In genomic region chr22:25749420-25750169, GRCh38 we compare ENCODE assay signal across 11 cellular contexts. TPM values are rescaled to one million over a fixed set of nuclear protein-coding genes. Genes with fewer than 3 reads are reported as not detected.
DNase-seq lines count a peak whose midpoint lies in the region; ATAC-seq and TF ChIP-seq lines count a peak whose summit lies in the region.
"Had no signal": no experiment of that assay in that cellular context is flagged by ENCODE, and none has a peak within 500 bp of the region (broad histone marks: within the 10 kb centered on the region; RNA-seq: fewer than 3 reads in every experiment).

No MANE protein-coding gene starts in this region.

- peaks cover 64% of the 10 kb centered on the region for H3K4me1 Mint-ChIP-seq in activated CD4-positive, alpha-beta T cell treated with anti-CD3 and anti-CD28 coated beads, Interleukin-2, amount 10 ng/mL, durations not matched to agents 7 days and 5 days
- H3K4me1 Mint-ChIP-seq in activated T-cell treated with anti-CD3 and anti-CD28 coated beads, Interleukin-2, amount 50 U/mL, for 72 hours (ENCODE audit: low read depth): peaks cover 73% of the 10 kb centered on the region

- no peak overlapping the region for H3K4me3 ChIP-seq in A673 (ENCODE audit: low read depth, low read length, poor library complexity, severe bottlenecking)
- H3K4me3 ChIP-seq: dorsolateral prefrontal cortex, uterus had no signal

- H3K27ac ChIP-seq in A673 (ENCODE audit: low read depth, low read length, poor library complexity, severe bottlenecking): no peak overlapping the region
- H3K27ac ChIP-seq: dorsolateral prefrontal cortex, uterus had no signal

- peaks cover 31% of the 10 kb centered on the region for H3K36me3 Mint-ChIP-seq in activated CD4-positive, alpha-beta T cell treated with anti-CD3 and anti-CD28 coated beads, Interleukin-2, amount 10 ng/mL, durations not matched to agents 7 days and 5 days (ENCODE audit: low read depth)
- peaks cover 0 to 2% of the 10 kb centered on the region in 2 donors for H3K36me3 Mint-ChIP-seq in activated T-cell treated with anti-CD3 and anti-CD28 coated beads, Interleukin-2, amount 50 U/mL, for 72 hours (ENCODE audit: insufficient read depth in 2 of 2)

- no peaks in the 10 kb centered on the region for H3K27me3 Mint-ChIP-seq in activated CD4-positive, alpha-beta T cell treated with anti-CD3 and anti-CD28 coated beads, Interleukin-2, amount 10 ng/mL, durations not matched to agents 7 days and 5 days
- H3K27me3 Mint-ChIP-seq in activated T-cell treated with anti-CD3 and anti-CD28 coated beads, Interleukin-2, amount 50 U/mL, for 72 hours (ENCODE audit: low read depth): no peaks in the 10 kb centered on the region

- CTCF ChIA-PET in activated CD4-positive, alpha-beta T cell treated with anti-CD3 and anti-CD28 coated beads, Interleukin-2, amount 10 ng/mL, durations not matched to agents 7 days and 5 days (lab: Charles Lee): interaction anchor here (1.2 to 3.1 kb wide), 11 partner anchors 8 to 52 kb away, joined by 3 to 20 read pairs (median 6); partner anchors contain the start of gene MYO18B
- CTCF ChIA-PET in A673 (lab: Charles Lee): no interaction called here

- H3K9me3 ChIP-seq in A673 (ENCODE audit: low read depth, low read length, poor library complexity, severe bottlenecking): no peaks in the 10 kb centered on the region
- H3K9me3 ChIP-seq: uterus had no signal

- H3K27me3 ChIP-seq in A673 (replicated peaks; ENCODE audit: insufficient read depth, low read depth, low read length, poor library complexity): no peaks in the 10 kb centered on the region
- H3K27me3 ChIP-seq: uterus had no signal

- ATAC-seq in HG02588 (IDR thresholded peaks at IDR 0.05; ENCODE audit: unreplicated experiment): peak; percentile 77
- ATAC-seq in activated T-cell treated with anti-CD3 and anti-CD28 coated beads, Interleukin-2, amount 50 U/mL, for 72 hours (replicated peaks in 1 of 2): peak; percentile 89 to 90

- H3K9me3 Mint-ChIP-seq in activated CD4-positive, alpha-beta T cell treated with anti-CD3 and anti-CD28 coated beads, Interleukin-2, amount 10 ng/mL, durations not matched to agents 7 days and 5 days: peaks cover 22% of the 10 kb centered on the region
- peaks cover 0 to 1% of the 10 kb centered on the region in 2 donors for H3K9me3 Mint-ChIP-seq in activated T-cell treated with anti-CD3 and anti-CD28 coated beads, Interleukin-2, amount 50 U/mL, for 72 hours

- no peaks in the 10 kb centered on the region for H3K4me1 ChIP-seq in A673 (ENCODE audit: insufficient read depth, low read length, poor library complexity, severe bottlenecking)
- H3K4me1 ChIP-seq: uterus had no signal

- no peaks in the 10 kb centered on the region for H3K36me3 ChIP-seq in A673 (ENCODE audit: insufficient read depth, low read length, poor library complexity, severe bottlenecking)
- H3K36me3 ChIP-seq: uterus had no signal

- peak; percentile 44 for DNase-seq in activated CD4-positive, alpha-beta T cell treated with anti-CD3 and anti-CD28 coated beads, Interleukin-2, amount 10 ng/mL, durations not matched to agents 7 days and 5 days
- DNase-seq in activated CD4-positive, alpha-beta T cell treated with anti-CD3 and anti-CD28 coated beads, Interleukin-2, amount 50 U/mL, for 1 hour: no peak
- peak; percentile 71 to 75 for DNase-seq in activated T-cell treated with anti-CD3 and anti-CD28 coated beads, Interleukin-2, amount 50 U/mL, for 72 hours
- DNase-seq in stimulated activated CD4-positive, alpha-beta T cell treated with anti-CD3 and anti-CD28 coated beads, Interleukin-2, amount 100 ng/mL, for 48 hours: peak; percentile 16 to 25
- DNase-seq in A673 (ENCODE audit: low spot score) (no peak), NCI-H1048 (lab: John Stamatoyannopoulos, UW) (no peak), HuH-7 (ENCODE audit: low spot score) (no peak)
- DNase-seq: dorsolateral prefrontal cortex, NCI-H2107, uterus had no signal

- intact Hi-C loops in A673 (cut with micrococcal nuclease; ENCODE audit: unreplicated experiment): no loop called here

- no TSS peak for BruUV-seq in A673 (replicated peaks; lab: Mats Ljungman, UMichigan)

- peak overlapping the region; percentile 33 for H3K4me3 Mint-ChIP-seq in activated CD4-positive, alpha-beta T cell treated with anti-CD3 and anti-CD28 coated beads, Interleukin-2, amount 10 ng/mL, durations not matched to agents 7 days and 5 days
- peak overlapping the region; percentile 81 to 91 for H3K4me3 Mint-ChIP-seq in activated T-cell treated with anti-CD3 and anti-CD28 coated beads, Interleukin-2, amount 50 U/mL, for 72 hours

- H3K27ac Mint-ChIP-seq in activated CD4-positive, alpha-beta T cell treated with anti-CD3 and anti-CD28 coated beads, Interleukin-2, amount 10 ng/mL, durations not matched to agents 7 days and 5 days: peak overlapping the region; percentile 97
- peak overlapping the region; percentile 97 for H3K27ac Mint-ChIP-seq in activated T-cell treated with anti-CD3 and anti-CD28 coated beads, Interleukin-2, amount 50 U/mL, for 72 hours

- POLR2A ChIA-PET in activated CD4-positive, alpha-beta T cell treated with anti-CD3 and anti-CD28 coated beads, Interleukin-2, amount 10 ng/mL, durations not matched to agents 7 days and 5 days (lab: Charles Lee): interaction anchor here (0.7 to 1.6 kb wide), 3 partner anchors 8 to 182 kb away, joined by 3 to 7 read pairs (median 4); no protein-coding TSS in a partner anchor
- POLR2A ChIA-PET in A673 (lab: Charles Lee; ENCODE audit: low non-redundant PET): no interaction called here

- TF ChIP-seq CTCF in A673 (conservative IDR thresholded peaks at IDR 0.05; ENCODE audit: low read depth, low read length): no peak

RNA-seq across cellular contexts. Expression of gene MYO18B, which starts 7.6 kb away (rescaled TPM):
- 1 to 10 TPM; 2.0 TPM for total RNA-seq in activated CD4-positive, alpha-beta T cell treated with anti-CD3 and anti-CD28 coated beads, Interleukin-2, amount 10 ng/mL, durations not matched to agents 7 days and 5 days
- total RNA-seq in activated T-cell treated with anti-CD3 and anti-CD28 coated beads, Interleukin-2, amount 50 U/mL, for 72 hours: 1 to 10 TPM; 2.4 to 2.8 TPM
- 0.15 TPM in 1 of 2 replicates, not detected in the other for total RNA-seq in A673 (2021)

Comparison
In these comparisons a context has a peak if more than half of its experiments do, and no peak if none do; other contexts are left out.
1. DNase-seq: peak in activated CD4-positive, alpha-beta T cell treated with anti-CD3 and anti-CD28 coated beads, Interleukin-2, amount 10 ng/mL, durations not matched to agents 7 days and 5 days (single experiment), activated T-cell treated with anti-CD3 and anti-CD28 coated beads, Interleukin-2, amount 50 U/mL, for 72 hours (2 of 2) and stimulated activated CD4-positive, alpha-beta T cell treated with anti-CD3 and anti-CD28 coated beads, Interleukin-2, amount 100 ng/mL, for 48 hours (2 of 2); none in activated CD4-positive, alpha-beta T cell treated with anti-CD3 and anti-CD28 coated beads, Interleukin-2, amount 50 U/mL, for 1 hour (single experiment), A673 (single experiment), NCI-H1048 (single experiment) and HuH-7 (single experiment).